Comparison of ENCODE assay signal across 19 cellular contexts in the genomic region with DNA sequence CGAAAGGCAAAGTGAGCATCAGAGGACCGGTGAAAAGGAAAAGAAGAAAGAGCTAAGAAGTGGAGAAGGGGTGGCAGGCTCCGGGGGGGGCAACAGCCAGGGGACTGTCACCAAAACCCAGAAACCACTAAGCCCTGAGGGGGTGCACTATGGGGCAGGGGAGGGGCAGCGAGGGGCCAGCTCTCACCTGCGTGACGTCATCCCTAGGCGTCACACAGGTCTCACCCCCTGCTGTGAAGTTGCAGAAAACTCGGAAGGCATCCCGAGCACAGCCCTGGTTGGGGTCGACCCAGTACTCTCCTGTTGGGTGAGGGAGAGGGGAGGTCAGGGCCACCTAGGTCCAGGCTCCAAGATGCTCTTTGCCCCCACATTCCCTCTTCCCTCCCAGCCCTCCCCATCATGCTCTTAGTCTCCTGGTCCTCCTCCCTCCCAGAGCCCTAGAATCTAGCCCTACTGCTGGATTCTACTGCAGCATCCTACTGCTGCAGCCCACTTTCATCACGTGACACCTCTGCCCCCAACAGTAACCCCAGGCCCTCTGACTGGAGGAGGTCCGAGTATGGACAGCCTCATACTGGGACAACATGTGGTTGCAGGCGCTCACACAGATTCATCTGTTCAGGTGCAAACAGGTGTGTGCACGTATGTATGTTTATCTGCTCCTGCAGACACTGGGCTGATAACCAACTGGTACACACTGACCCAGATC.
"Had no signal": no experiment of that assay in that cellular context is flagged by ENCODE, and none has a peak within 500 bp of the region (broad histone marks: within the 10 kb centered on the region; RNA-seq: fewer than 3 reads in every experiment).

No MANE protein-coding gene starts in this region.

- ATAC-seq: activated CD8-positive, alpha-beta T cell treated with anti-CD3 and anti-CD28 coated beads for 36 hours; activated T-cell treated with anti-CD3 and anti-CD28 coated beads, Interleukin-2, amount 50 U/mL, for 4 hours; foreskin keratinocyte; pancreas; T-helper 17 cell had no signal

- H3K36me3 Mint-ChIP-seq: activated naive CD8-positive, alpha-beta T cell treated with anti-CD3 and anti-CD28 coated beads, Interleukin-2, amount 10 ng/mL, durations not matched to agents 7 days and 5 days; mesothelial cell of epicardium had no signal

- H3K36me3 ChIP-seq: brain microvascular endothelial cell, pancreas, stomach, upper lobe of left lung had no signal

- H3K4me1 ChIP-seq: pancreas had no signal

- H3K9me3 Mint-ChIP-seq: activated CD8-positive, alpha-beta T cell treated with anti-CD3 and anti-CD28 coated beads for 36 hours; activated naive CD8-positive, alpha-beta T cell treated with anti-CD3 and anti-CD28 coated beads, Interleukin-2, amount 10 ng/mL, durations not matched to agents 7 days and 5 days; activated T-cell treated with anti-CD3 and anti-CD28 coated beads, Interleukin-2, amount 50 U/mL, for 4 hours; central memory CD8-positive, alpha-beta T cell; mesothelial cell of epicardium; neural crest cell had no signal

- H3K9me3 ChIP-seq: pancreas, stomach, testis, upper lobe of left lung had no signal

- H3K4me3 ChIP-seq: pancreas, stomach, testis, upper lobe of left lung had no signal

- DNase-seq: activated CD4-positive, alpha-beta T cell treated with anti-CD3 and anti-CD28 coated beads for 48 hours; activated CD8-positive, alpha-beta T cell treated with anti-CD3 and anti-CD28 coated beads for 36 hours; activated gamma-delta T cell treated with Interleukin-2 at 50 U/mL for 16 hours; activated naive CD8-positive, alpha-beta T cell treated with anti-CD3 and anti-CD28 coated beads, Interleukin-2, amount 10 ng/mL, durations not matched to agents 7 days and 5 days; activated T-cell treated with anti-CD3 and anti-CD28 coated beads, Interleukin-2, amount 50 U/mL, for 4 hours; anterior cingulate cortex; brain microvascular endothelial cell; cortex of kidney; effector CD4-positive, alpha-beta T cell; foreskin keratinocyte; stimulated activated CD4-positive, alpha-beta T cell treated with anti-CD3 and anti-CD28 coated beads, Interleukin-1b, Interleukin-23, amount 100 ng/mL, for 48 hours; stomach; T-helper 17 cell; testis had no signal

- H3K27ac ChIP-seq: brain microvascular endothelial cell, foreskin keratinocyte, pancreas, stomach, testis, upper lobe of left lung had no signal

- FAIRE-seq: pancreas had no signal

- H3K27ac Mint-ChIP-seq: activated CD8-positive, alpha-beta T cell treated with anti-CD3 and anti-CD28 coated beads for 36 hours; activated naive CD8-positive, alpha-beta T cell treated with anti-CD3 and anti-CD28 coated beads, Interleukin-2, amount 10 ng/mL, durations not matched to agents 7 days and 5 days; mesothelial cell of epicardium; T-helper 17 cell had no signal

- H3K4me3 Mint-ChIP-seq: activated CD8-positive, alpha-beta T cell treated with anti-CD3 and anti-CD28 coated beads for 36 hours; activated naive CD8-positive, alpha-beta T cell treated with anti-CD3 and anti-CD28 coated beads, Interleukin-2, amount 10 ng/mL, durations not matched to agents 7 days and 5 days; activated T-cell treated with anti-CD3 and anti-CD28 coated beads, Interleukin-2, amount 50 U/mL, for 4 hours; central memory CD8-positive, alpha-beta T cell; mesothelial cell of epicardium; neural crest cell had no signal

- H3K27me3 ChIP-seq: brain microvascular endothelial cell, foreskin keratinocyte, pancreas, testis, upper lobe of left lung had no signal
